12 cellular contexts compared by ENCODE assay signal in the genomic region with DNA sequence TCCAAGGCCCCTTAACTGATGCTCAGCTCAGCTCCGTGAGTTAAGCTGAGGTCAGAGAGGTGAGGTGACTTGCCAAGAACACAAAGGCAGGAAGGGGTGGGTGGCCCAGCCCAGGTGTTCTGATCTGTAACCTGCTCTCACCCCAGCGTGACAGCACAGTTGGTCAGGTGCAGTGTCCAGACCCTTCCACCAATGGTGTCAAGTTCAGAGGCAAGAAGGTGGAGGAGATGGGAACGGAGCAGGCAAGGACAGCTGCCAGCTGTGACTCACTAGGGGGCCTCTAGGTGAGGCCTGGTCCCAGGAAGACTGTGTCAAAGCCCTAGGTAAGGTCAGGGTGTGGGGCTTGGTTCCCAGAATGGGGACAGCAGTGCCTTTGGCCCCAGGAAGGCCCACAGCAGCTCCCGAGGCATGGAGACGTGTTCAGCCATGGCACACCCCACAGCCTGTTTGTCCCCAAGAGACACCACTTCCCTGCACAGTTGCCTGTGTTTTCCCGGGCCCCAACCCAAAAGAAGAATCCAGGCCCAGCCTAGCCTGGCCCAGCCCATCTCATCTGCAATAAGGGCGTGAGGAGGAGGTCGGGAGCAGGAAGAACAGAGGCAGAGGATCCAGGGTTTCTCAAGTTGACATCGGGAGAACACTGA. TPM values are rescaled to one million over a fixed set of nuclear protein-coding genes. Genes with fewer than 3 reads are reported as not detected.
"Had no signal": no experiment of that assay in that cellular context is flagged by ENCODE, and none has a peak within 500 bp of the region (broad histone marks: within the 10 kb centered on the region; RNA-seq: fewer than 3 reads in every experiment).

No MANE protein-coding gene starts in this region.

- H3K36me3 Mint-ChIP-seq: activated naive CD4-positive, alpha-beta T cell treated with anti-CD3 and anti-CD28 coated beads, Interleukin-2, amount 50 U/mL, for 24 hours; natural killer cell treated with Interleukin-12 subunit alpha and Interleukin-12 subunit beta and Interleukin-15 and Interleukin-18, amount 100 ng/mL, for 72 hours had no signal

- H3K27me3 ChIP-seq: adrenal gland, cardiac muscle cell, sigmoid colon, spleen, thyroid gland, uterus had no signal

- H3K9me3 ChIP-seq: adrenal gland, sigmoid colon, spleen, thyroid gland, uterus had no signal

- H3K27ac Mint-ChIP-seq: activated T-cell treated with anti-CD3 and anti-CD28 coated beads, Interleukin-2, amount 50 U/mL, for 24 hours; natural killer cell treated with Interleukin-12 subunit alpha and Interleukin-12 subunit beta and Interleukin-15 and Interleukin-18, amount 100 ng/mL, for 72 hours had no signal

- H3K4me3 ChIP-seq: adrenal gland, cardiac muscle cell, sigmoid colon, spleen, thyroid gland, uterus had no signal

- H3K4me3 Mint-ChIP-seq: activated naive CD4-positive, alpha-beta T cell treated with anti-CD3 and anti-CD28 coated beads, Interleukin-2, amount 50 U/mL, for 24 hours; activated T-cell treated with anti-CD3 and anti-CD28 coated beads, Interleukin-2, amount 50 U/mL, for 24 hours; natural killer cell treated with Interleukin-12 subunit alpha and Interleukin-12 subunit beta and Interleukin-15 and Interleukin-18, amount 100 ng/mL, for 72 hours had no signal

- H3K4me1 Mint-ChIP-seq: activated naive CD4-positive, alpha-beta T cell treated with anti-CD3 and anti-CD28 coated beads, Interleukin-2, amount 50 U/mL, for 24 hours had no signal

- H3K4me1 ChIP-seq: adrenal gland, thyroid gland, uterus had no signal

- H3K27me3 Mint-ChIP-seq: activated naive CD4-positive, alpha-beta T cell treated with anti-CD3 and anti-CD28 coated beads, Interleukin-2, amount 50 U/mL, for 24 hours; activated T-cell treated with anti-CD3 and anti-CD28 coated beads, Interleukin-2, amount 50 U/mL, for 24 hours; natural killer cell treated with Interleukin-12 subunit alpha and Interleukin-12 subunit beta and Interleukin-15 and Interleukin-18, amount 100 ng/mL, for 72 hours had no signal

- H3K27ac ChIP-seq: adrenal gland, cardiac muscle cell, sigmoid colon, spleen, thyroid gland, uterus had no signal

- H3K36me3 ChIP-seq: adrenal gland, cardiac muscle cell, sigmoid colon, spleen, thyroid gland, uterus had no signal

- DNase-seq: sigmoid colon, spleen had no signal

- ATAC-seq: natural killer cell treated with Interleukin-12 subunit alpha and Interleukin-12 subunit beta and Interleukin-15 and Interleukin-18, amount 100 ng/mL, for 72 hours had no signal

- H3K9me3 Mint-ChIP-seq: activated naive CD4-positive, alpha-beta T cell treated with anti-CD3 and anti-CD28 coated beads, Interleukin-2, amount 50 U/mL, for 24 hours; activated T-cell treated with anti-CD3 and anti-CD28 coated beads, Interleukin-2, amount 50 U/mL, for 24 hours; natural killer cell treated with Interleukin-12 subunit alpha and Interleukin-12 subunit beta and Interleukin-15 and Interleukin-18, amount 100 ng/mL, for 72 hours had no signal

RNA-seq across cellular contexts. Expression of a gene that starts 7.2 kb away (rescaled TPM):
- total RNA-seq: cardiac muscle cell; endothelial cell of umbilical vein; kidney epithelial cell; natural killer cell treated with Interleukin-12 subunit alpha and Interleukin-12 subunit beta and Interleukin-15 and Interleukin-18, amount 100 ng/mL, for 72 hours; pulmonary artery endothelial cell had no signal
